Comparison of ENCODE assay signal across 17 cellular contexts in the genomic region with DNA sequence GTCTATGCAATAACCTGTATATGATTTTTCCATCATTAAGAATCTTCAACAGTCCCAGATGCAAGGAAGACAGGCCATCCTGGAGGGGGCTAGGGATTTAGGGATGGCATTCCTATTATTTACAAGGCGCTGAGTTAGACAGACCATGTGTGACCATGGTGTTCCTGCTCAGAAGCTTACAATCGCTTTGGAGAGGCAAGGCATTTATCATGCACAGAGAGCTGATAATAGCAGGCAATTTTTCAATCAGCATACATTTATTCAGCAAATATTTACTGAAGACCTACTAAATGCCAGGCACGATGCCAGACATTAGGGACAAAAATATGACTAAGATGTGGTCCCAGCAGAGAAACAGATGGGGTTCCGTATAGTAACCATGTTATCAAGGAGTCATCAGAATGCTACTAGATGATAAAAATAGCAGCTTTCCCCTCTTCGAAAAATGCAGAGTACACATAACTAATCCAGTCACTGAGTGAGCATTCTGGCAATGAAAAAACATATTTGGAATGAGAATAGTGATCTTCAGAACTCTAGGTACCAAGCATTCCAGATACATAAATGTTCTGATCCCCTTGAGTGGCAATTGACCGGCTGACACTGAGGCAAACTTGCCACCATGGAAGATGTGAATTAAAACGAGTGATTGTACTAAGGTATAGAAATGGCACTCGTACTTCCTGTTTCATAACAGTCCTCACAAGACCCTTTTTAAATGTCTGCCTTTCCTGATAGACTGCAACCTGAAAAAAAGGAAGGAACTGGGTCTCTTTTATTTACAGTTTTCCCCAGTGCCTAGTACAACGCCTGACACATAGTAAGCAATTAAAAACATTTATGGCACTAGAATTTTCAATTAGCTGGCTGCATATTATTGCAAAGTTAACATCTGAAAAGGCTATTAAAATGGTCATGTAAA.
DNase-seq lines count a peak whose midpoint lies in the region; ATAC-seq, FAIRE-seq and TF ChIP-seq lines count a peak whose summit lies in the region.
"Had no signal": no experiment of that assay in that cellular context is flagged by ENCODE, and none has a peak within 500 bp of the region (broad histone marks: within the 10 kb centered on the region; RNA-seq: fewer than 3 reads in every experiment).

No MANE protein-coding gene starts in this region.

- TF ChIP-seq CTCF in K562 (IDR thresholded peaks at IDR 0.05 in 2 of 3, conservative IDR thresholded peaks at IDR 0.05 in 1 of 3; ENCODE audit: insufficient read depth in 2 of 3, low read depth in 1 of 3, low read length in 3 of 3): no peak
- no peak for TF ChIP-seq CTCF in CD8-positive, alpha-beta T cell (IDR thresholded peaks at IDR 0.05)

- no peaks in the 10 kb centered on the region for H3K27me3 ChIP-seq in K562 (ENCODE audit: control insufficient read depth in 2 of 2, insufficient read depth in 2 of 2, low read length in 2 of 2)
- no peaks in the 10 kb centered on the region for H3K27me3 ChIP-seq in CD8-positive, alpha-beta T cell (ENCODE audit: insufficient read depth, low read length)

- H3K9me1 ChIP-seq in K562 (ENCODE audit: control insufficient read depth, insufficient read depth, low read length): no peaks in the 10 kb centered on the region

- peaks cover 27% of the 10 kb centered on the region for H3K4me1 Mint-ChIP-seq in CD8-positive, alpha-beta T cell (ENCODE audit: low read depth)
- H3K4me1 Mint-ChIP-seq: neural crest cell had no signal

- H3K4me2 ChIP-seq in K562 (ENCODE audit: insufficient read depth, low read length): no peak overlapping the region

- intact Hi-C loops in K562 (cut with micrococcal nuclease): no loop called here
- intact Hi-C loops in CD8-positive, alpha-beta T cell (cut with DNase I, micrococcal nuclease): no loop called here

- no TSS peak for BruUV-seq in K562 (replicated peaks; lab: Mats Ljungman, UMichigan)

- H3K36me3 Mint-ChIP-seq in CD8-positive, alpha-beta T cell: peaks cover 25% of the 10 kb centered on the region

- 0 out of 5 replicates have a peak, but pooled peaks cover 0 to 2% of the 10 kb centered on the region in 2 experiments for H3K4me1 ChIP-seq in K562 (replicated peaks in 1 of 2; ENCODE audit: control insufficient read depth in 2 of 2, insufficient read depth in 2 of 2, low read length in 2 of 2)
- H3K4me1 ChIP-seq in CD8-positive, alpha-beta T cell (ENCODE audit: insufficient read depth, low read length): peaks cover 4% of the 10 kb centered on the region

- no peak overlapping the region for H3K4me3 Mint-ChIP-seq in CD8-positive, alpha-beta T cell
- H3K4me3 Mint-ChIP-seq: activated T-helper 17 cell treated with anti-CD3 and anti-CD28 coated beads, Interleukin-2, amount 50 U/mL, for 72 hours; neural crest cell; stimulated activated naive CD8-positive, alpha-beta T cell treated with anti-CD3 and anti-CD28 coated beads, Interleukin-15, amount 100 ng/mL, for 72 hours; T-helper 2 cell treated with Interferon-gamma antibody and Interleukin-4, amounts not matched to agents 5 μg/mL and 100 μg/mL, for 36 hours had no signal

- H3K9ac ChIP-seq in K562 (ENCODE audit: insufficient read depth in 1 of 2, low read depth in 2 of 2, low read length in 2 of 2): no peak overlapping the region

- no peaks in the 10 kb centered on the region for H3K9me3 ChIP-seq in K562 (replicated peaks; ENCODE audit: control insufficient read depth, insufficient read depth, low read depth, low read length)
- no peaks in the 10 kb centered on the region for H3K9me3 ChIP-seq in CD8-positive, alpha-beta T cell (ENCODE audit: low read length)
- H3K9me3 ChIP-seq: lower lobe of right lung had no signal

- no peak for FAIRE-seq in K562 (lab: Jason Lieb, UNC)

- H3K9me3 Mint-ChIP-seq in CD8-positive, alpha-beta T cell: no peaks in the 10 kb centered on the region

- H3K36me3 ChIP-seq in K562 (ENCODE audit: control insufficient read depth, insufficient read depth, low read length): no peaks in the 10 kb centered on the region
- no peaks in the 10 kb centered on the region for H3K36me3 ChIP-seq in CD8-positive, alpha-beta T cell (ENCODE audit: insufficient read depth, low read length)

- H3K4me3 ChIP-seq in K562: no peak overlapping the region
- H3K4me3 ChIP-seq in CD8-positive, alpha-beta T cell (ENCODE audit: low read depth, low read length): no peak overlapping the region
- H3K4me3 ChIP-seq: lower lobe of right lung had no signal

- no peak for TF ChIP-seq RAD21 in K562 (CRISPR knock-in tag; conservative IDR thresholded peaks at IDR 0.05 in 1 of 2, IDR thresholded peaks at IDR 0.05 in 1 of 2)

- TF ChIP-seq POLR2A in K562 (conservative IDR thresholded peaks at IDR 0.05): no peak

- no peak for ATAC-seq in K562
- ATAC-seq in CD8-positive, alpha-beta T cell: no peak
- ATAC-seq: activated T-helper 17 cell treated with anti-CD3 and anti-CD28 coated beads, Interleukin-2, amount 50 U/mL, for 72 hours; stimulated activated naive CD8-positive, alpha-beta T cell treated with anti-CD3 and anti-CD28 coated beads, Interleukin-15, amount 100 ng/mL, for 72 hours had no signal

- peak; percentile 22 for DNase-seq in NCI-H146 (lab: John Stamatoyannopoulos, UW)
- DNase-seq in NCI-H146 treated with DMSO at 0.1 percent for 48 hours (lab: John Stamatoyannopoulos, UW; ENCODE audit: unreplicated experiment): no peak
- peak; percentile 49 for DNase-seq in NCI-H446 treated with DMSO at 0.1 percent for 48 hours (lab: John Stamatoyannopoulos, UW)
- DNase-seq in K562 (ENCODE audit: extremely low read depth in 1 of 4, low spot score in 3 of 4): no peak
- peak; percentile 51 for DNase-seq in superior temporal gyrus (ENCODE audit: extremely low spot score)
- DNase-seq in CD8-positive, alpha-beta T cell: no peak
- no peak for DNase-seq in kidney glomerular epithelial cell (lab: John Stamatoyannopoulos, UW)
- no peak for DNase-seq in ACHN
- DNase-seq: 8988T; COR-L47; H7; lower lobe of right lung; NCI-H345; stimulated activated naive CD8-positive, alpha-beta T cell treated with anti-CD3 and anti-CD28 coated beads, Interleukin-15, amount 100 ng/mL, for 72 hours had no signal

- POLR2A ChIA-PET in K562 (lab: Yijun Ruan, JAX): no interaction called here
- POLR2A ChIA-PET in CD8-positive, alpha-beta T cell (lab: Charles Lee): no interaction called here

- under 1% methylated on average over 9 of the region's 9 CpGs for WGBS in K562 (ENCODE audit: insufficient coverage, low coverage, missing lambda C conversion rate)

- no peak overlapping the region for H3K27ac ChIP-seq in K562 (ENCODE audit: extremely low read depth, low read depth, low read length)
- no peak overlapping the region for H3K27ac ChIP-seq in CD8-positive, alpha-beta T cell (ENCODE audit: low read depth, low read length)
- H3K27ac ChIP-seq: lower lobe of right lung had no signal

- no peak overlapping the region for H3K27ac Mint-ChIP-seq in CD8-positive, alpha-beta T cell
- H3K27ac Mint-ChIP-seq: activated T-helper 17 cell treated with anti-CD3 and anti-CD28 coated beads, Interleukin-2, amount 50 U/mL, for 72 hours; stimulated activated naive CD8-positive, alpha-beta T cell treated with anti-CD3 and anti-CD28 coated beads, Interleukin-15, amount 100 ng/mL, for 72 hours; T-helper 2 cell treated with Interferon-gamma antibody and Interleukin-4, amounts not matched to agents 5 μg/mL and 100 μg/mL, for 36 hours had no signal

- CTCF ChIA-PET in K562 (lab: Yijun Ruan, JAX; ENCODE audit: low intra/inter-chr PET ratio): no interaction called here
- CTCF ChIA-PET in CD8-positive, alpha-beta T cell (lab: Charles Lee): no interaction called here

- in situ Hi-C loops in K562 (cut with MboI): no loop called here
- in situ Hi-C loops in ACHN (cut with HindIII; ENCODE audit: low pct_ligation_motif_present, low pct_unique_long_range_greater_than_20kb, low sequenced_read_pairs): no loop called here

- H3K27me3 Mint-ChIP-seq in CD8-positive, alpha-beta T cell (ENCODE audit: low read depth): no peaks in the 10 kb centered on the region
- H3K27me3 Mint-ChIP-seq: activated T-helper 17 cell treated with anti-CD3 and anti-CD28 coated beads, Interleukin-2, amount 50 U/mL, for 72 hours; stimulated activated naive CD8-positive, alpha-beta T cell treated with anti-CD3 and anti-CD28 coated beads, Interleukin-15, amount 100 ng/mL, for 72 hours had no signal

- no peak for TF ChIP-seq EP300 in K562 (IDR thresholded peaks at IDR 0.05; ENCODE audit: low read length)

- no peaks in the 10 kb centered on the region for H4K20me1 ChIP-seq in K562 (replicated peaks; ENCODE audit: control insufficient read depth, insufficient read depth, low read length)

- H2AFZ ChIP-seq in K562 (ENCODE audit: low read depth, low read length): no peak overlapping the region

- H3K79me2 ChIP-seq in K562 (ENCODE audit: control insufficient read depth, insufficient read depth, low read length): no peaks in the 10 kb centered on the region

TF ChIP-seq in K562, 482 proteins besides CTCF, POLR2A, EP300 and RAD21:
- TF ChIP-seq, protein P1, sequence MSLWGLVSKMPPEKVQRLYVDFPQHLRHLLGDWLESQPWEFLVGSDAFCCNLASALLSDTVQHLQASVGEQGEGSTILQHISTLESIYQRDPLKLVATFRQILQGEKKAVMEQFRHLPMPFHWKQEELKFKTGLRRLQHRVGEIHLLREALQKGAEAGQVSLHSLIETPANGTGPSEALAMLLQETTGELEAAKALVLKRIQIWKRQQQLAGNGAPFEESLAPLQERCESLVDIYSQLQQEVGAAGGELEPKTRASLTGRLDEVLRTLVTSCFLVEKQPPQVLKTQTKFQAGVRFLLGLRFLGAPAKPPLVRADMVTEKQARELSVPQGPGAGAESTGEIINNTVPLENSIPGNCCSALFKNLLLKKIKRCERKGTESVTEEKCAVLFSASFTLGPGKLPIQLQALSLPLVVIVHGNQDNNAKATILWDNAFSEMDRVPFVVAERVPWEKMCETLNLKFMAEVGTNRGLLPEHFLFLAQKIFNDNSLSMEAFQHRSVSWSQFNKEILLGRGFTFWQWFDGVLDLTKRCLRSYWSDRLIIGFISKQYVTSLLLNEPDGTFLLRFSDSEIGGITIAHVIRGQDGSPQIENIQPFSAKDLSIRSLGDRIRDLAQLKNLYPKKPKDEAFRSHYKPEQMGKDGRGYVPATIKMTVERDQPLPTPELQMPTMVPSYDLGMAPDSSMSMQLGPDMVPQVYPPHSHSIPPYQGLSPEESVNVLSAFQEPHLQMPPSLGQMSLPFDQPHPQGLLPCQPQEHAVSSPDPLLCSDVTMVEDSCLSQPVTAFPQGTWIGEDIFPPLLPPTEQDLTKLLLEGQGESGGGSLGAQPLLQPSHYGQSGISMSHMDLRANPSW (CRISPR knock-in tag; IDR thresholded peaks at IDR 0.05): no peak
- no peak for TF ChIP-seq MTA2 (IDR thresholded peaks at IDR 0.05; ENCODE audit: low read depth)
- TF ChIP-seq SIN3A (IDR thresholded peaks at IDR 0.05; ENCODE audit: borderline replicate concordance in 2 of 2, control insufficient read depth in 1 of 2, low read depth in 2 of 2, low read length in 2 of 2): no peak
- TF ChIP-seq RBM25 (IDR thresholded peaks at IDR 0.05; ENCODE audit: low read depth, low read length, severe bottlenecking): peak; percentile 31
- no peak for TF ChIP-seq ZNF57 (CRISPR knock-in tag; IDR thresholded peaks at IDR 0.05)
- TF ChIP-seq CEBPG (CRISPR knock-in tag; IDR thresholded peaks at IDR 0.05): no peak
- TF ChIP-seq CEBPG (tag; conservative IDR thresholded peaks at IDR 0.05 in 1 of 2, IDR thresholded peaks at IDR 0.05 in 1 of 2): no peak
TF ChIP-seq in K562: peak in this region for 1.

Comparison
In these comparisons a context has a peak if more than half of its experiments do, and no peak if none do; other contexts are left out.
1. DNase-seq: peak in NCI-H146 (single experiment), NCI-H446 treated with DMSO at 0.1 percent for 48 hours (single experiment) and superior temporal gyrus (single experiment); none in NCI-H146 treated with DMSO at 0.1 percent for 48 hours (single experiment), K562 (0 of 4), CD8-positive, alpha-beta T cell (0 of 7), kidney glomerular epithelial cell (single experiment) and ACHN (single experiment).